ENCODE assay signal across 6 cellular contexts in genomic region chr3:38320638-38321037, GRCh38. TPM values are rescaled to one million over a fixed set of nuclear protein-coding genes. Genes with fewer than 3 reads are reported as not detected.
"Had no signal": no experiment of that assay in that cellular context is flagged by ENCODE, and none has a peak within 500 bp of the region (broad histone marks: within the 10 kb centered on the region; RNA-seq: fewer than 3 reads in every experiment).

No MANE protein-coding gene starts in this region.

RNA-seq across cellular contexts. Expression of gene SLC22A14, which starts 38.5 kb away (rescaled TPM):
- total RNA-seq: stomach, subcutaneous adipose tissue, thyroid gland, ureter had no signal

RNA-seq across cellular contexts. Expression of gene SLC22A13, which starts 55.0 kb away (rescaled TPM):
- total RNA-seq: vagina had no signal
- polyA plus RNA-seq: urinary bladder had no signal
